Comparison of ENCODE assay signal across 23 cellular contexts in genomic region chr7:148397555-148397954, GRCh38.
"Had no signal": no experiment of that assay in that cellular context is flagged by ENCODE, and none has a peak within 500 bp of the region (broad histone marks: within the 10 kb centered on the region; RNA-seq: fewer than 3 reads in every experiment).

No MANE protein-coding gene starts in this region.

- H3K4me1 Mint-ChIP-seq: activated CD4-positive, alpha-beta T cell treated with anti-CD3 and anti-CD28 coated beads, Interleukin-2, amount 10 ng/mL, durations not matched to agents 7 days and 5 days; activated naive CD4-positive, alpha-beta T cell treated with anti-CD3 and anti-CD28 coated beads, Interleukin-2, amount 50 U/mL, for 24 hours; stimulated activated effector memory CD8-positive, alpha-beta T cell treated with anti-CD3 and anti-CD28 coated beads, Interleukin-12 subunit alpha, Interleukin-12 subunit beta, amount 100 ng/mL, for 72 hours had no signal

- H3K27me3 ChIP-seq: body of pancreas, uterus had no signal

- H3K4me1 ChIP-seq: body of pancreas, left lung, transverse colon, uterus had no signal

- H3K4me3 ChIP-seq: body of pancreas, left lung, lung, transverse colon, uterus had no signal

- H3K27ac ChIP-seq: body of pancreas, left lung, transverse colon, uterus had no signal

- DNase-seq: activated CD4-positive, alpha-beta T cell treated with anti-CD3 and anti-CD28 coated beads, Interleukin-2, amount 10 ng/mL, durations not matched to agents 7 days and 5 days; activated CD8-positive, alpha-beta memory T cell treated with anti-CD3 and anti-CD28 coated beads, Interleukin-2, amount 10 ng/mL, durations not matched to agents 7 days and 5 days; activated CD8-positive, alpha-beta T cell treated with anti-CD3 and anti-CD28 coated beads for 36 hours; activated gamma-delta T cell treated with Interleukin-2 at 50 U/mL for 16 hours; anterior cingulate cortex; body of pancreas; effector CD4-positive, alpha-beta T cell; foreskin fibroblast; kidney; left lung; naive B cell; posterior cingulate gyrus; small intestine; stimulated activated CD4-positive, alpha-beta T cell treated with anti-CD3 and anti-CD28 coated beads, Interleukin-2, amount 100 ng/mL, for 24 hours; transverse colon; uterus had no signal

- H3K27ac Mint-ChIP-seq: activated CD4-positive, alpha-beta T cell treated with anti-CD3 and anti-CD28 coated beads, Interleukin-2, amount 10 ng/mL, durations not matched to agents 7 days and 5 days; activated CD8-positive, alpha-beta memory T cell treated with anti-CD3 and anti-CD28 coated beads, Interleukin-2, amount 10 ng/mL, durations not matched to agents 7 days and 5 days; activated CD8-positive, alpha-beta T cell treated with anti-CD3 and anti-CD28 coated beads for 36 hours; activated naive CD4-positive, alpha-beta T cell treated with anti-CD3 and anti-CD28 coated beads, Interleukin-2, amount 50 U/mL, for 24 hours; dendritic cell treated with granulocyte-macrophage colony-stimulating factor and Interleukin-4, amounts not matched to agents 40 ng/mL and 50 ng/mL, for 4 days; stimulated activated effector memory CD8-positive, alpha-beta T cell treated with anti-CD3 and anti-CD28 coated beads, Interleukin-12 subunit alpha, Interleukin-12 subunit beta, amount 100 ng/mL, for 72 hours had no signal

- H3K9me3 Mint-ChIP-seq: activated CD4-positive, alpha-beta T cell treated with anti-CD3 and anti-CD28 coated beads, Interleukin-2, amount 10 ng/mL, durations not matched to agents 7 days and 5 days; activated CD8-positive, alpha-beta T cell treated with anti-CD3 and anti-CD28 coated beads for 36 hours; activated naive CD4-positive, alpha-beta T cell treated with anti-CD3 and anti-CD28 coated beads, Interleukin-2, amount 50 U/mL, for 24 hours; dendritic cell treated with granulocyte-macrophage colony-stimulating factor and Interleukin-4, amounts not matched to agents 40 ng/mL and 50 ng/mL, for 4 days; neural crest cell; stimulated activated effector memory CD8-positive, alpha-beta T cell treated with anti-CD3 and anti-CD28 coated beads, Interleukin-12 subunit alpha, Interleukin-12 subunit beta, amount 100 ng/mL, for 72 hours had no signal

- ATAC-seq: activated CD4-positive, CD25-positive, alpha-beta regulatory T cell treated with anti-CD3 and anti-CD28 coated beads, Interleukin-2, amount 50 U/mL, for 24 hours; activated CD8-positive, alpha-beta memory T cell treated with anti-CD3 and anti-CD28 coated beads, Interleukin-2, amount 10 ng/mL, durations not matched to agents 7 days and 5 days; activated CD8-positive, alpha-beta T cell treated with anti-CD3 and anti-CD28 coated beads for 36 hours; body of pancreas; left lung; sciatic nerve; stimulated activated effector memory CD8-positive, alpha-beta T cell treated with anti-CD3 and anti-CD28 coated beads, Interleukin-12 subunit alpha, Interleukin-12 subunit beta, amount 100 ng/mL, for 72 hours had no signal

- H3K4me3 Mint-ChIP-seq: activated CD4-positive, alpha-beta T cell treated with anti-CD3 and anti-CD28 coated beads, Interleukin-2, amount 10 ng/mL, durations not matched to agents 7 days and 5 days; activated CD8-positive, alpha-beta memory T cell treated with anti-CD3 and anti-CD28 coated beads, Interleukin-2, amount 10 ng/mL, durations not matched to agents 7 days and 5 days; activated CD8-positive, alpha-beta T cell treated with anti-CD3 and anti-CD28 coated beads for 36 hours; activated naive CD4-positive, alpha-beta T cell treated with anti-CD3 and anti-CD28 coated beads, Interleukin-2, amount 50 U/mL, for 24 hours; dendritic cell treated with granulocyte-macrophage colony-stimulating factor and Interleukin-4, amounts not matched to agents 40 ng/mL and 50 ng/mL, for 4 days; neural crest cell; stimulated activated effector memory CD8-positive, alpha-beta T cell treated with anti-CD3 and anti-CD28 coated beads, Interleukin-12 subunit alpha, Interleukin-12 subunit beta, amount 100 ng/mL, for 72 hours had no signal

- H3K36me3 Mint-ChIP-seq: activated CD8-positive, alpha-beta memory T cell treated with anti-CD3 and anti-CD28 coated beads, Interleukin-2, amount 10 ng/mL, durations not matched to agents 7 days and 5 days; activated naive CD4-positive, alpha-beta T cell treated with anti-CD3 and anti-CD28 coated beads, Interleukin-2, amount 50 U/mL, for 24 hours; stimulated activated effector memory CD8-positive, alpha-beta T cell treated with anti-CD3 and anti-CD28 coated beads, Interleukin-12 subunit alpha, Interleukin-12 subunit beta, amount 100 ng/mL, for 72 hours had no signal

- H3K36me3 ChIP-seq: left lung, transverse colon, uterus had no signal
